Comparison of ENCODE assay signal across 20 cellular contexts in genomic region chr6:10250655-10251220, GRCh38.
"Had no signal": no experiment of that assay in that cellular context is flagged by ENCODE, and none has a peak within 500 bp of the region (broad histone marks: within the 10 kb centered on the region; RNA-seq: fewer than 3 reads in every experiment).

No MANE protein-coding gene starts in this region.

- FAIRE-seq: frontal cortex, keratinocyte, small intestine had no signal

- H3K36me3 ChIP-seq: colonic mucosa, right lobe of liver, thoracic aorta, tibial nerve, upper lobe of right lung, uterus had no signal

- H3K9me3 ChIP-seq: colonic mucosa, right lobe of liver, thoracic aorta, upper lobe of right lung, uterus had no signal

- H2AFZ ChIP-seq: parathyroid adenoma had no signal

- DNase-seq: colonic mucosa; effector memory CD8-positive, alpha-beta T cell; mesenchymal stem cell; midbrain; naive thymus-derived CD8-positive, alpha-beta T cell; nephron progenitor cell; occipital lobe; right lobe of liver; small intestine; stimulated activated CD4-positive, alpha-beta T cell treated with anti-CD3 and anti-CD28 coated beads, Interleukin-15, amount 100 ng/mL, for 24 hours; stimulated activated CD4-positive, alpha-beta T cell treated with anti-CD3 and anti-CD28 coated beads, Interleukin-2, amount 100 ng/mL, for 48 hours; stimulated activated naive B cell treated with anti-CD40 and anti-IgM and Interleukin-4, amounts not matched to agents 10 μg/mL and 1 μg/mL and 100 μg/mL, for 72 hours; upper lobe of right lung; uterus had no signal

- H3K4me3 ChIP-seq: colonic mucosa, right lobe of liver, thoracic aorta, tibial nerve, upper lobe of right lung, uterus had no signal

- H3K4me1 ChIP-seq: colonic mucosa, parathyroid adenoma, right lobe of liver, tibial nerve, upper lobe of right lung, uterus had no signal

- H3K27ac ChIP-seq: colonic mucosa, parathyroid adenoma, right lobe of liver, thoracic aorta, tibial nerve, upper lobe of right lung, uterus had no signal

- H3K79me2 ChIP-seq: parathyroid adenoma had no signal

- ATAC-seq: effector memory CD8-positive, alpha-beta T cell; left lobe of liver; naive thymus-derived CD8-positive, alpha-beta T cell; right lobe of liver; stimulated activated naive B cell treated with anti-CD40 and anti-IgM and Interleukin-4, amounts not matched to agents 10 μg/mL and 1 μg/mL and 100 μg/mL, for 72 hours; upper lobe of right lung had no signal

- H3K27me3 ChIP-seq: colonic mucosa, right lobe of liver, tibial nerve, upper lobe of right lung, uterus had no signal
